In the genomic region with DNA sequence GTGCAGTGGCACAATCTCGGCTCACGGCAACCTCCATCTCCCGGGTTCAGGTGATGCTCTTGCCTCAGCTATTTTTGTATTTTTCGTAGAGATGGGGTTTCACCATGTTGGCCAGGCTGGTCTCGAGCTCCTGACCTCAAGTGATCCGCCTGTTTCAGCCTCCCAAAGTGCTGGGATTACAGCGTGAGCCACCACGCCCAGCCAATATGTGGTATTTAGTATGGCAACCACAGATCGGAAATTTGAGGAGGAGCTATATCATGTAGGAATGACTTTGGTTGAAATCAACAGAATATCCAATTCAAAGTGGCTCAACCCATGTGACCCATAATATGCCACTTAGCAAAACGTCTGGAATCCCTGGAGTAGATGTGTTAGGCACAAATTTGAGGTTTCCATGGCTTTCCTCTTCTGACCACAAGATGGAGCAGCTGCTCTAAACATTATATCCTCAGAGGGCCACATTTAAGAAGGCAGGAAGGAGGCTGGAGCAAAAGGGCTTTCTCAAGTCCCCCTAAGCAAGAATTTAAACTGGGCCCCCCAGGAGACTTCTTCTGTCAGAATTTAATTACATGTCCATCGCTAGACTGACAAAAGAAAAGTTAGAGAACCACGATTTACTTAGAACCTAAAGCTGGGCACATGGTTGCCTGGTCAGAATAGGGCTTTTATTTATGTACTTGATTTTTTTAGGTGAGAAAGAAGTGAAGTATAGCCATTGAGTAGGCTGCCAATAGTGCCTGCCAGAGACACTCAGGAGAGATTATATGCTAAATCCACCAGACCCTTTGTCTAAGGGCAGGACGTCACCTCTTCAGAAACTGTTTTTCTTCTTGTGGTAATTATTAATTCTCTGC, we compare ENCODE assay signal across 8 cellular contexts. TPM values are rescaled to one million over a fixed set of nuclear protein-coding genes. Genes with fewer than 3 reads are reported as not detected.
A peak's percentile ranks its signal among the peaks of the same experiment; 100 is the strongest.
DNase-seq lines count a peak whose midpoint lies in the region; ATAC-seq and TF ChIP-seq lines count a peak whose summit lies in the region.

No MANE protein-coding gene starts in this region.

- H3K27ac Mint-ChIP-seq in HFFc6: no peak overlapping the region
- no peak overlapping the region for H3K27ac Mint-ChIP-seq in activated CD4-positive, alpha-beta T cell treated with anti-CD3 and anti-CD28 coated beads, Interleukin-2, amount 10 ng/mL, durations not matched to agents 24 days and 14 days

- no peak overlapping the region for H3K27ac ChIP-seq in neural cell (ENCODE audit: low read length)

- H3K9ac ChIP-seq in neural cell (ENCODE audit: low read length): no peak overlapping the region

- H3K79me2 ChIP-seq in neural cell (replicated peaks; ENCODE audit: insufficient read depth, low read length): no peaks in the 10 kb centered on the region

- no peaks in the 10 kb centered on the region for H3K27me3 ChIP-seq in neural cell (ENCODE audit: insufficient read depth, low read depth, low read length)

- H2AFZ ChIP-seq in neural cell (ENCODE audit: low read depth, low read length): no peak overlapping the region

- peaks cover 3% of the 10 kb centered on the region for H3K27me3 Mint-ChIP-seq in HFFc6 (ENCODE audit: insufficient read depth)
- peaks cover 4% of the 10 kb centered on the region for H3K27me3 Mint-ChIP-seq in activated CD4-positive, alpha-beta T cell treated with anti-CD3 and anti-CD28 coated beads, Interleukin-2, amount 10 ng/mL, durations not matched to agents 24 days and 14 days

- TF ChIP-seq EP300 in neural cell (conservative IDR thresholded peaks at IDR 0.05; ENCODE audit: poor library complexity, severe bottlenecking): no peak

- H3K4me3 Mint-ChIP-seq in HFFc6: no peak overlapping the region
- no peak overlapping the region for H3K4me3 Mint-ChIP-seq in activated CD4-positive, alpha-beta T cell treated with anti-CD3 and anti-CD28 coated beads, Interleukin-2, amount 10 ng/mL, durations not matched to agents 24 days and 14 days

- no peaks in the 10 kb centered on the region for H3K4me1 Mint-ChIP-seq in HFFc6 (ENCODE audit: low read depth)
- H3K4me1 Mint-ChIP-seq in activated CD4-positive, alpha-beta T cell treated with anti-CD3 and anti-CD28 coated beads, Interleukin-2, amount 10 ng/mL, durations not matched to agents 24 days and 14 days: peaks cover 2% of the 10 kb centered on the region

- no peaks in the 10 kb centered on the region for H3K9me3 Mint-ChIP-seq in HFFc6
- no peaks in the 10 kb centered on the region for H3K9me3 Mint-ChIP-seq in activated CD4-positive, alpha-beta T cell treated with anti-CD3 and anti-CD28 coated beads, Interleukin-2, amount 10 ng/mL, durations not matched to agents 24 days and 14 days

- no peak overlapping the region for H3K4me2 ChIP-seq in neural cell (ENCODE audit: low read length)

- H3K36me3 Mint-ChIP-seq in HFFc6 (ENCODE audit: low read depth): no peaks in the 10 kb centered on the region
- no peaks in the 10 kb centered on the region for H3K36me3 Mint-ChIP-seq in activated CD4-positive, alpha-beta T cell treated with anti-CD3 and anti-CD28 coated beads, Interleukin-2, amount 10 ng/mL, durations not matched to agents 24 days and 14 days (ENCODE audit: low read depth)

- TF ChIP-seq CTCF in HFFc6 (IDR thresholded peaks at IDR 0.05) (peak; percentile 90), fibroblast of pulmonary artery (IDR thresholded peaks at IDR 0.05; ENCODE audit: low read length, missing control alignments) (peak; percentile 90), neural cell (IDR thresholded peaks at IDR 0.05; ENCODE audit: poor library complexity, severe bottlenecking) (peak; percentile 94)

- DNase-seq in COR-L47 (lab: John Stamatoyannopoulos, UW) (peak; percentile 53), HFFc6 (peak; percentile 56), NCI-H460 (ENCODE audit: extremely low read depth, low read depth) (peak; percentile 76), fibroblast of pulmonary artery (ENCODE audit: low read depth) (peak; percentile 84)
- peak; percentile 82 for DNase-seq in activated CD4-positive, alpha-beta T cell treated with anti-CD3 and anti-CD28 coated beads, Interleukin-2, amount 10 ng/mL, durations not matched to agents 24 days and 14 days

- no peak for ATAC-seq in HG03521 (IDR thresholded peaks at IDR 0.05; ENCODE audit: unreplicated experiment)
- ATAC-seq in GM21825 (IDR thresholded peaks at IDR 0.05; ENCODE audit: unreplicated experiment): no peak

- no peaks in the 10 kb centered on the region for H3K36me3 ChIP-seq in neural cell (ENCODE audit: insufficient read depth, low read length)

- H3K9me2 ChIP-seq in neural cell (ENCODE audit: insufficient read depth, low read length): no peaks in the 10 kb centered on the region

- no peaks in the 10 kb centered on the region for H3F3A ChIP-seq in neural cell (ENCODE audit: insufficient read depth, low read length, poor library complexity, severe bottlenecking)

- H4K20me1 ChIP-seq in neural cell (ENCODE audit: insufficient read depth): no peaks in the 10 kb centered on the region

- intact Hi-C loops in activated CD4-positive, alpha-beta T cell treated with anti-CD3 and anti-CD28 coated beads, Interleukin-2, amount 10 ng/mL, durations not matched to agents 24 days and 14 days (cut with micrococcal nuclease): loop anchor here (1.0 to 5.0 kb wide), 4 partner anchors 417 to 787 kb away; a partner anchor contains a TSS

- H3K4me3 ChIP-seq in fibroblast of pulmonary artery (replicated peaks; ENCODE audit: low read depth, low read length) (no peak overlapping the region), neural cell (ENCODE audit: low read length) (no peak overlapping the region)

- H3K9me3 ChIP-seq in neural cell (ENCODE audit: low read length): no peaks in the 10 kb centered on the region

- TF ChIP-seq RAD21 in neural cell (conservative IDR thresholded peaks at IDR 0.05): peak; percentile 95

TF ChIP-seq in neural cell, 6 proteins besides CTCF, POLR2A, EP300 and RAD21:
- TF ChIP-seq, protein P1, sequence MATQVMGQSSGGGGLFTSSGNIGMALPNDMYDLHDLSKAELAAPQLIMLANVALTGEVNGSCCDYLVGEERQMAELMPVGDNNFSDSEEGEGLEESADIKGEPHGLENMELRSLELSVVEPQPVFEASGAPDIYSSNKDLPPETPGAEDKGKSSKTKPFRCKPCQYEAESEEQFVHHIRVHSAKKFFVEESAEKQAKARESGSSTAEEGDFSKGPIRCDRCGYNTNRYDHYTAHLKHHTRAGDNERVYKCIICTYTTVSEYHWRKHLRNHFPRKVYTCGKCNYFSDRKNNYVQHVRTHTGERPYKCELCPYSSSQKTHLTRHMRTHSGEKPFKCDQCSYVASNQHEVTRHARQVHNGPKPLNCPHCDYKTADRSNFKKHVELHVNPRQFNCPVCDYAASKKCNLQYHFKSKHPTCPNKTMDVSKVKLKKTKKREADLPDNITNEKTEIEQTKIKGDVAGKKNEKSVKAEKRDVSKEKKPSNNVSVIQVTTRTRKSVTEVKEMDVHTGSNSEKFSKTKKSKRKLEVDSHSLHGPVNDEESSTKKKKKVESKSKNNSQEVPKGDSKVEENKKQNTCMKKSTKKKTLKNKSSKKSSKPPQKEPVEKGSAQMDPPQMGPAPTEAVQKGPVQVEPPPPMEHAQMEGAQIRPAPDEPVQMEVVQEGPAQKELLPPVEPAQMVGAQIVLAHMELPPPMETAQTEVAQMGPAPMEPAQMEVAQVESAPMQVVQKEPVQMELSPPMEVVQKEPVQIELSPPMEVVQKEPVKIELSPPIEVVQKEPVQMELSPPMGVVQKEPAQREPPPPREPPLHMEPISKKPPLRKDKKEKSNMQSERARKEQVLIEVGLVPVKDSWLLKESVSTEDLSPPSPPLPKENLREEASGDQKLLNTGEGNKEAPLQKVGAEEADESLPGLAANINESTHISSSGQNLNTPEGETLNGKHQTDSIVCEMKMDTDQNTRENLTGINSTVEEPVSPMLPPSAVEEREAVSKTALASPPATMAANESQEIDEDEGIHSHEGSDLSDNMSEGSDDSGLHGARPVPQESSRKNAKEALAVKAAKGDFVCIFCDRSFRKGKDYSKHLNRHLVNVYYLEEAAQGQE (IDR thresholded peaks at IDR 0.05; ENCODE audit: borderline replicate concordance): no peak
- TF ChIP-seq SMC3 (conservative IDR thresholded peaks at IDR 0.05; ENCODE audit: poor library complexity) (peak; percentile 96), MXI1 (conservative IDR thresholded peaks at IDR 0.05; ENCODE audit: poor library complexity, severe bottlenecking) (peak; percentile 36), POLR2AphosphoS5 (IDR thresholded peaks at IDR 0.05) (no peak)

RNA-seq across cellular contexts. Expression of a gene that starts 49.6 kb away (rescaled TPM):
- 10 to 100 TPM; 26.2 to 32.3 (median 29.5) TPM for total RNA-seq in HFFc6 (2021; fragmentation: NEBNext Ultra II Directional; extraction: Animal tissue kit (Norgen Biotek cat#: 25700))
- total RNA-seq in NCI-H460 (2014; rRNA removed; shearing (Covaris generic)): 23.2 and 29.0 TPM in 2 replicates
- 23.9 and 32.7 TPM in 2 replicates for polyA plus RNA-seq in NCI-H460 (2014; cell fraction: nucleus; rRNA removed)
- total RNA-seq in activated CD4-positive, alpha-beta T cell treated with anti-CD3 and anti-CD28 coated beads, Interleukin-2, amount 10 ng/mL, durations not matched to agents 24 days and 14 days: 53.0 and 55.7 TPM in 2 replicates
- 8.9 and 10.6 TPM in 2 replicates for polyA plus RNA-seq in neural cell
- 20.9 and 27.6 TPM in 2 replicates for polyA minus RNA-seq in neural cell
